In genomic region chr1:244652699-244653438, GRCh38 we compare ENCODE assay signal across 8 cellular contexts. TPM values are rescaled to one million over a fixed set of nuclear protein-coding genes. Genes with fewer than 3 reads are reported as not detected.
DNase-seq lines count a peak whose midpoint lies in the region; ATAC-seq, FAIRE-seq and TF ChIP-seq lines count a peak whose summit lies in the region.

TSS of gene DESI2 (plus strand) at chr1:244653126. CDS start at chr1:244653314, 188 bp downstream.

- no TSS peak for BruUV-seq in HepG2 (replicated peaks; lab: Mats Ljungman, UMichigan)

- no peaks in the 10 kb centered on the region for H3K9me3 ChIP-seq in CD4-positive, alpha-beta T cell (ENCODE audit: control insufficient read depth, low read length)
- H3K9me3 ChIP-seq in HepG2 (ENCODE audit: low read length) = no peaks in the 10 kb centered on the region

- ATAC-seq in CD4-positive, alpha-beta T cell (ENCODE audit: poor library complexity) = peak; percentile 92
- ATAC-seq in GM19397 (IDR thresholded peaks at IDR 0.05; ENCODE audit: unreplicated experiment) (peak; percentile 94), HG03571 (IDR thresholded peaks at IDR 0.05; ENCODE audit: unreplicated experiment) (peak; percentile 97), HepG2 (peak; percentile 97)

- no peaks in the 10 kb centered on the region for H4K20me1 ChIP-seq in HepG2 (ENCODE audit: insufficient read depth, low read length)

- H3K36me3 Mint-ChIP-seq in CD4-positive, alpha-beta T cell (ENCODE audit: low read depth) = peaks cover 9% of the 10 kb centered on the region

- peak within 1 kb of the TSS; percentile 88 for H3K4me3 Mint-ChIP-seq in CD4-positive, alpha-beta T cell

- peak within 1 kb of the TSS; percentile 53 for H3K27ac ChIP-seq in CD4-positive, alpha-beta T cell (ENCODE audit: low read depth, low read length)
- peak within 1 kb of the TSS; percentile 83 for H3K27ac ChIP-seq in HepG2 (ENCODE audit: extremely low read length, insufficient read depth, low read length)

- TF ChIP-seq EP300 in HepG2 (IDR thresholded peaks at IDR 0.05; ENCODE audit: low read depth in 2 of 2, low read length in 2 of 2) (peak in 1 of 2 experiments; percentile 42; a peak in 2 of 4 replicates), HepG2 (CRISPR knock-in tag; IDR thresholded peaks at IDR 0.05; ENCODE audit: borderline replicate concordance) (no peak)

- H3K9me3 Mint-ChIP-seq in CD4-positive, alpha-beta T cell = no peaks in the 10 kb centered on the region

- no peaks in the 10 kb centered on the region for H3K27me3 Mint-ChIP-seq in CD4-positive, alpha-beta T cell

- H3K4me1 Mint-ChIP-seq in CD4-positive, alpha-beta T cell (ENCODE audit: low read depth) = peaks cover 21% of the 10 kb centered on the region

- in situ Hi-C loops in HepG2 (cut with HindIII; ENCODE audit: extremely low pct_ligation_motif_present, low pct_unique_long_range_greater_than_20kb) = loop anchor here (10.0 kb wide), 1 partner anchor 198 kb away; the partner anchor contains the start of gene ADSS2

- peak; percentile 95 to 100 (median 97) for DNase-seq in CD4-positive, alpha-beta T cell
- DNase-seq in NCI-H774 (lab: John Stamatoyannopoulos, UW) = peak; percentile 99
- peak; percentile 98 for DNase-seq in activated CD4-positive, alpha-beta T cell treated with anti-CD3 and anti-CD28 coated beads, Interleukin-2, amount 50 U/mL, for 4 hours
- peak; percentile 100 for DNase-seq in dermis blood vessel endothelial cell
- peak; percentile 99 for DNase-seq in HepG2 (ENCODE audit: low spot score)
- peak; percentile 96 for DNase-seq in stimulated activated CD4-positive, alpha-beta T cell treated with anti-CD3 and anti-CD28 coated beads, Interleukin-4, amount 100 ng/mL, for 1 hour

- H3K4me1 ChIP-seq in HepG2 (ENCODE audit: insufficient read depth, low read length) = peaks cover 27% of the 10 kb centered on the region

- peak within 1 kb of the TSS; percentile 69 to 94 (median 94) for H3K4me3 ChIP-seq in HepG2 (replicated peaks in 1 of 3; ENCODE audit: insufficient read depth in 1 of 3, low read depth in 2 of 3, low read length in 3 of 3)

- H3K79me2 ChIP-seq in HepG2 (ENCODE audit: insufficient read depth, low read length) = peaks cover 43% of the 10 kb centered on the region

- peak; percentile 67 for TF ChIP-seq RAD21 in HepG2 (CRISPR knock-in tag; IDR thresholded peaks at IDR 0.05)

- TF ChIP-seq CTCF in CD4-positive, alpha-beta T cell (IDR thresholded peaks at IDR 0.05) = peak; percentile 46
- peak; percentile 71 for TF ChIP-seq CTCF in HepG2 (CRISPR knock-in tag; IDR thresholded peaks at IDR 0.05)

- peaks cover 0 to 2% of the 10 kb centered on the region in 2 experiments; a peak in 2 of 5 replicates for H3K36me3 ChIP-seq in HepG2 (replicated peaks in 1 of 2; ENCODE audit: control insufficient read depth in 1 of 2, insufficient read depth in 2 of 2, low read length in 2 of 2)

- intact Hi-C loops in CD4-positive, alpha-beta T cell (cut with DNase I, micrococcal nuclease) = loop anchor here (1.0 to 10.0 kb wide), 11 partner anchors 182 to 1912 kb away; partner anchors contain the start of genes COX20 (in 2 of the 2), ADSS2 (in 1 of the 2), CEP170 (in 1 of the 2) and CNST (in 1 of the 2)
- intact Hi-C loops in HepG2 (cut with micrococcal nuclease; ENCODE audit: unreplicated experiment) = loop anchor here (1.0 to 5.0 kb wide), 5 partner anchors 51 to 394 kb away; partner anchors contain the start of genes ADSS2 and HNRNPU

- H2AFZ ChIP-seq in HepG2 (ENCODE audit: low read length) = peak within 1 kb of the TSS; percentile 99

- H3K27ac Mint-ChIP-seq in CD4-positive, alpha-beta T cell = peak within 1 kb of the TSS; percentile 83

- 2% methylated on average over 8 of the region's 77 CpGs for WGBS in HepG2 (ENCODE audit: low lambda C conversion rate)

- CTCF ChIA-PET in CD4-positive, alpha-beta T cell (lab: Charles Lee) = interaction anchor here (0.9 to 1.6 kb wide), 3 partner anchors 13 to 200 kb away, joined by 3 to 4 read pairs (median 4); no protein-coding TSS in a partner anchor
- CTCF ChIA-PET in HepG2 (lab: Yijun Ruan, JAX; ENCODE audit: low intra/inter-chr PET ratio, low total read pairs) = interaction anchor here (1.6 kb wide), 1 partner anchor 50 kb away, joined by 7 read pairs; no protein-coding TSS in a partner anchor

- H3K9ac ChIP-seq in HepG2 (ENCODE audit: insufficient read depth, low read depth, low read length) = peak within 1 kb of the TSS; percentile 86

- peak; percentile 87 for FAIRE-seq in HepG2 (lab: Jason Lieb, UNC)

- H3K4me2 ChIP-seq in HepG2 (ENCODE audit: low read depth, low read length) = peak within 1 kb of the TSS; percentile 97

- POLR2A ChIA-PET in CD4-positive, alpha-beta T cell (lab: Charles Lee) = interaction anchor here (0.6 to 2.8 kb wide), 16 partner anchors 18 to 1398 kb away, joined by 3 to 39 read pairs (median 4); partner anchors contain the start of genes CATSPERE, CEP170, COX20 and HNRNPU
- POLR2A ChIA-PET in HepG2 (lab: Yijun Ruan, JAX) = interaction anchor here (0.7 to 1.0 kb wide), 3 partner anchors 149 to 212 kb away, joined by 3 to 4 read pairs (median 3); partner anchors contain the start of gene HNRNPU

- no peaks in the 10 kb centered on the region for H3K27me3 ChIP-seq in CD4-positive, alpha-beta T cell (ENCODE audit: control insufficient read depth, insufficient read depth, low read length)
- H3K27me3 ChIP-seq in HepG2 (ENCODE audit: control insufficient read depth in 1 of 2, insufficient read depth in 2 of 2, low read length in 2 of 2) = no peaks in the 10 kb centered on the region; a peak in 1 of 5 replicates

- TF ChIP-seq POLR2A in HepG2 (IDR thresholded peaks at IDR 0.05; ENCODE audit: insufficient read depth in 1 of 2, low read depth in 2 of 2, low read length in 2 of 2) = peak; percentile 87 to 88

TF ChIP-seq in HepG2, 621 proteins besides CTCF, POLR2A, EP300 and RAD21 (continues in another document):
- TF ChIP-seq ZNF264 (CRISPR knock-in tag; IDR thresholded peaks at IDR 0.05) = 0 out of 2 replicates have a peak, but pooled peaks have one; percentile 14
- no peak for TF ChIP-seq ZNF382 (CRISPR knock-in tag; IDR thresholded peaks at IDR 0.05; ENCODE audit: borderline replicate concordance)
- no peak for TF ChIP-seq RNF219 (CRISPR knock-in tag; IDR thresholded peaks at IDR 0.05)
- no peak for TF ChIP-seq NRL (CRISPR knock-in tag; IDR thresholded peaks at IDR 0.05; ENCODE audit: borderline replicate concordance)
- no peak for TF ChIP-seq ZNF326 (CRISPR knock-in tag; IDR thresholded peaks at IDR 0.05; ENCODE audit: borderline replicate concordance)
- TF ChIP-seq FOXP1 (IDR thresholded peaks at IDR 0.05) = no peak
- no peak for TF ChIP-seq FOXP1 (CRISPR knock-in tag; IDR thresholded peaks at IDR 0.05)

RNA-seq across cellular contexts. Expression of gene DESI2, which starts in this region (rescaled TPM):
- 10 to 100 TPM; 12.9 to 13.7 TPM for total RNA-seq in CD4-positive, alpha-beta T cell
- total RNA-seq in dermis blood vessel endothelial cell = 57.5 and 63.7 TPM in 2 replicates
- 42.2 and 62.0 TPM in 2 replicates for total RNA-seq in HepG2 (2016; rRNA removed; fragmentation: Illumina TruSeq; extraction: Trizol)
- total RNA-seq in HepG2 (2016; cell fraction: cytosol; rRNA removed; fragmentation: Illumina TruSeq; extraction: Trizol; ENCODE audit: low read depth) = 11.7 and 12.7 TPM in 2 replicates
- 44.8 and 60.2 TPM in 2 replicates for total RNA-seq in HepG2 (2016; cell fraction: insoluble cytoplasmic fraction; rRNA removed; fragmentation: Illumina TruSeq; extraction: Trizol)
- total RNA-seq in HepG2 (2016; cell fraction: membrane; rRNA removed; fragmentation: Illumina TruSeq; extraction: Trizol) = 54.1 and 54.6 TPM in 2 replicates
- total RNA-seq in HepG2 (2016; cell fraction: nucleus; rRNA removed; fragmentation: Illumina TruSeq; extraction: Trizol) = 28.8 and 30.7 TPM in 2 replicates
- polyA plus RNA-seq in HepG2 (2011; rRNA removed) = 18.6 and 23.1 TPM in 2 replicates
- 12.6 and 15.7 TPM in 2 replicates for polyA plus RNA-seq in HepG2 (2011; cell fraction: cytosol; rRNA removed)
- polyA plus RNA-seq in HepG2 (2011; cell fraction: nucleus; rRNA removed) = 13.1 and 14.0 TPM in 2 replicates
- polyA plus RNA-seq in HepG2 (2012) = 20.9 and 26.0 TPM in 2 replicates
- polyA plus RNA-seq in HepG2 (2016; cell fraction: cytosol; fragmentation: Illumina TruSeq; extraction: Trizol; ENCODE audit: low read depth) = 10.7 and 11.8 TPM in 2 replicates
- polyA plus RNA-seq in HepG2 (2016; cell fraction: insoluble cytoplasmic fraction; fragmentation: Illumina TruSeq; extraction: Trizol; ENCODE audit: low read depth) = 46.8 and 48.5 TPM in 2 replicates
- 33.3 and 35.0 TPM in 2 replicates for polyA plus RNA-seq in HepG2 (2016; cell fraction: membrane; fragmentation: Illumina TruSeq; extraction: Trizol; ENCODE audit: low read depth)
- polyA plus RNA-seq in HepG2 (2016; cell fraction: nucleus; fragmentation: Illumina TruSeq; extraction: Trizol; ENCODE audit: insufficient read depth, low read depth) = 30.2 and 30.6 TPM in 2 replicates
- polyA minus RNA-seq in HepG2 (2011; rRNA and poly(A)+ RNA removed; ENCODE audit: low replicate concordance) = 29.7 and 33.1 TPM in 2 replicates
- polyA minus RNA-seq in HepG2 (2011; cell fraction: cytosol; rRNA and poly(A)+ RNA removed) = 27.0 and 27.9 TPM in 2 replicates
- polyA minus RNA-seq in HepG2 (2011; cell fraction: nucleus; rRNA and poly(A)+ RNA removed) = 35.4 and 40.3 TPM in 2 replicates

Comparison
In these comparisons a context has a peak if more than half of its experiments do, and no peak if none do; other contexts are left out.
1. Peak in every context shown above with its lines: DNase-seq, ATAC-seq, H3K4me3 ChIP-seq and H3K27ac ChIP-seq.